ENCODE assay signal across 8 cellular contexts in genomic region chr5:177600458-177601018, GRCh38. TPM values are rescaled to one million over a fixed set of nuclear protein-coding genes. Genes with fewer than 3 reads are reported as not detected.
DNase-seq lines count a peak whose midpoint lies in the region; ATAC-seq and TF ChIP-seq lines count a peak whose summit lies in the region.

No MANE protein-coding gene starts in this region.

- peak overlapping the region; percentile 90 for H3K4me3 Mint-ChIP-seq in CD8-positive, alpha-beta T cell
- H3K4me3 Mint-ChIP-seq in activated naive CD8-positive, alpha-beta T cell, result peak overlapping the region; percentile 98

- POLR2A ChIA-PET in CD8-positive, alpha-beta T cell (lab: Charles Lee), result interaction anchor here (1.0 kb wide), 1 partner anchor 621 kb away, joined by 3 read pairs; no protein-coding TSS in a partner anchor

- peaks cover 29% of the 10 kb centered on the region for H3K4me1 Mint-ChIP-seq in CD8-positive, alpha-beta T cell (ENCODE audit: low read depth)
- peaks cover 33% of the 10 kb centered on the region for H3K4me1 Mint-ChIP-seq in activated naive CD8-positive, alpha-beta T cell (ENCODE audit: low read depth)

- no peaks in the 10 kb centered on the region for H3K9me3 ChIP-seq in CD8-positive, alpha-beta T cell (ENCODE audit: low read length)
- no peaks in the 10 kb centered on the region for H3K9me3 ChIP-seq in iPS-18a (ENCODE audit: control insufficient read depth, low read depth, low read length)
- H3K9me3 ChIP-seq in skeletal muscle tissue (ENCODE audit: control insufficient read depth in 3 of 3, low read length in 3 of 3), result no peaks in the 10 kb centered on the region

- peak overlapping the region; percentile 79 for H3K27ac Mint-ChIP-seq in CD8-positive, alpha-beta T cell
- peak overlapping the region; percentile 96 for H3K27ac Mint-ChIP-seq in activated naive CD8-positive, alpha-beta T cell

- intact Hi-C loops in CD8-positive, alpha-beta T cell (cut with DNase I, micrococcal nuclease), result loop anchor here (1.0 to 5.0 kb wide), 5 partner anchors 8 to 468 kb away; partner anchors contain the start of genes TMED9 (in 2 of the 2), FAM193B (in 1 of the 2), LMAN2 (in 1 of the 2) and MXD3 (in 1 of the 2)

- ATAC-seq in CD8-positive, alpha-beta T cell, result no peak
- ATAC-seq in HG03097 (IDR thresholded peaks at IDR 0.05; ENCODE audit: low FRiP score, unreplicated experiment), result peak; percentile 4
- ATAC-seq in HG02840 (IDR thresholded peaks at IDR 0.05; ENCODE audit: low FRiP score, unreplicated experiment), result no peak
- ATAC-seq in GM19397 (IDR thresholded peaks at IDR 0.05; ENCODE audit: unreplicated experiment), result no peak

- peaks cover 13% of the 10 kb centered on the region for H3K4me1 ChIP-seq in CD8-positive, alpha-beta T cell (ENCODE audit: insufficient read depth, low read length)
- H3K4me1 ChIP-seq in iPS-18a (ENCODE audit: control insufficient read depth, low read depth, low read length) (peaks cover 3% of the 10 kb centered on the region), skeletal muscle tissue (ENCODE audit: control insufficient read depth in 3 of 3, insufficient read depth in 3 of 3, low read length in 3 of 3) (peaks cover 10 to 22% (median 20%) of the 10 kb centered on the region in 3 donors)

- H3K9ac ChIP-seq in iPS-18a (ENCODE audit: low read length) (peak overlapping the region; percentile 83), skeletal muscle tissue (ENCODE audit: low read depth in 1 of 3, low read length in 3 of 3) (peak overlapping the region; percentile 77 to 97 (median 93))

- H3K27me3 ChIP-seq in CD8-positive, alpha-beta T cell (ENCODE audit: insufficient read depth, low read length), result no peaks in the 10 kb centered on the region
- H3K27me3 ChIP-seq in iPS-18a (ENCODE audit: control insufficient read depth, insufficient read depth, low read length) (peaks cover 12% of the 10 kb centered on the region), skeletal muscle tissue (ENCODE audit: control insufficient read depth in 3 of 3, insufficient read depth in 3 of 3, low read length in 3 of 3) (no peaks in the 10 kb centered on the region)

- H3K4me3 ChIP-seq in CD8-positive, alpha-beta T cell (ENCODE audit: low read depth, low read length), result peak overlapping the region; percentile 75
- H3K4me3 ChIP-seq in iPS-18a (ENCODE audit: low read length), result peak overlapping the region; percentile 84
- peak overlapping the region; percentile 74 to 95 (median 93) for H3K4me3 ChIP-seq in skeletal muscle tissue (ENCODE audit: low read length in 3 of 3)

- no peaks in the 10 kb centered on the region for H3K9me3 Mint-ChIP-seq in CD8-positive, alpha-beta T cell
- no peaks in the 10 kb centered on the region for H3K9me3 Mint-ChIP-seq in activated naive CD8-positive, alpha-beta T cell (ENCODE audit: low read depth)

- peaks cover 19% of the 10 kb centered on the region for H3K36me3 ChIP-seq in CD8-positive, alpha-beta T cell (ENCODE audit: insufficient read depth, low read length)
- H3K36me3 ChIP-seq in iPS-18a (ENCODE audit: control insufficient read depth, low read depth, low read length) (peaks cover 13% of the 10 kb centered on the region), skeletal muscle tissue (ENCODE audit: control insufficient read depth in 3 of 3, insufficient read depth in 3 of 3, low read length in 3 of 3) (peaks cover 15 to 18% (median 16%) of the 10 kb centered on the region in 3 donors)

- H3K27ac ChIP-seq in CD8-positive, alpha-beta T cell (ENCODE audit: low read depth, low read length), result peak overlapping the region; percentile 65
- H3K27ac ChIP-seq in iPS-18a (ENCODE audit: low read length) (no peak overlapping the region), skeletal muscle tissue (ENCODE audit: low read depth, low read length) (peak overlapping the region; percentile 79)

- CTCF ChIA-PET in CD8-positive, alpha-beta T cell (lab: Charles Lee), result no interaction called here

- no peaks in the 10 kb centered on the region for H3K27me3 Mint-ChIP-seq in CD8-positive, alpha-beta T cell (ENCODE audit: low read depth)
- H3K27me3 Mint-ChIP-seq in activated naive CD8-positive, alpha-beta T cell, result no peaks in the 10 kb centered on the region

- H3K36me3 Mint-ChIP-seq in CD8-positive, alpha-beta T cell, result peaks cover 34% of the 10 kb centered on the region
- peaks cover 8% of the 10 kb centered on the region for H3K36me3 Mint-ChIP-seq in activated naive CD8-positive, alpha-beta T cell

- no peak for DNase-seq in CD8-positive, alpha-beta T cell
- DNase-seq in NK-92 (lab: John Stamatoyannopoulos, UW; ENCODE audit: unreplicated experiment), result no peak

- no peak for TF ChIP-seq CTCF in CD8-positive, alpha-beta T cell (IDR thresholded peaks at IDR 0.05)

RNA-seq across cellular contexts. Expression of gene B4GALT7, which starts 0.6 kb away (rescaled TPM):
- 10 to 100 TPM; 33.4 to 36.6 TPM for total RNA-seq in CD8-positive, alpha-beta T cell
- total RNA-seq in skeletal muscle tissue, result 12.0 TPM

RNA-seq across cellular contexts. Expression of gene TMED9, which starts 8.5 kb away (rescaled TPM):
- total RNA-seq in CD8-positive, alpha-beta T cell, result 10 to 100 TPM; 42.4 to 52.2 TPM
- 37.6 TPM for total RNA-seq in skeletal muscle tissue

RNA-seq across cellular contexts. Expression of gene FAM193B, which starts 46.2 kb away (rescaled TPM):
- 100 to 1,000 TPM; 136 to 141 TPM for total RNA-seq in CD8-positive, alpha-beta T cell
- total RNA-seq in skeletal muscle tissue, result 11.0 TPM

Comparison
In these comparisons a context has a peak if more than half of its experiments do, and no peak if none do; other contexts are left out.
1. RNA of gene FAM193B, which starts 46.2 kb away (total RNA-seq): 136 to 141 TPM in CD8-positive, alpha-beta T cell; 11.0 TPM in skeletal muscle tissue (single experiment); every median in the first group is over 10 times any median in the second.
2. Peak in every context shown above with its lines, with median percentiles within 50 percentile points of each other: H3K4me3 ChIP-seq.